ENCODE assay signal across 1 cellular context in genomic region chr14:103683139-103683538, GRCh38.
TF ChIP-seq lines count a peak whose summit lies in the region.

No MANE protein-coding gene starts in this region.

TF ChIP-seq in GM12878, 131 proteins besides CTCF, POLR2A, EP300 and RAD21:
- TF ChIP-seq CHD2 (IDR thresholded peaks at IDR 0.05; ENCODE audit: borderline replicate concordance, low read depth, low read length), result no peak
- TF ChIP-seq IKZF1 (conservative IDR thresholded peaks at IDR 0.05), result no peak
